Comparison of ENCODE assay signal across 11 cellular contexts in the genomic region with DNA sequence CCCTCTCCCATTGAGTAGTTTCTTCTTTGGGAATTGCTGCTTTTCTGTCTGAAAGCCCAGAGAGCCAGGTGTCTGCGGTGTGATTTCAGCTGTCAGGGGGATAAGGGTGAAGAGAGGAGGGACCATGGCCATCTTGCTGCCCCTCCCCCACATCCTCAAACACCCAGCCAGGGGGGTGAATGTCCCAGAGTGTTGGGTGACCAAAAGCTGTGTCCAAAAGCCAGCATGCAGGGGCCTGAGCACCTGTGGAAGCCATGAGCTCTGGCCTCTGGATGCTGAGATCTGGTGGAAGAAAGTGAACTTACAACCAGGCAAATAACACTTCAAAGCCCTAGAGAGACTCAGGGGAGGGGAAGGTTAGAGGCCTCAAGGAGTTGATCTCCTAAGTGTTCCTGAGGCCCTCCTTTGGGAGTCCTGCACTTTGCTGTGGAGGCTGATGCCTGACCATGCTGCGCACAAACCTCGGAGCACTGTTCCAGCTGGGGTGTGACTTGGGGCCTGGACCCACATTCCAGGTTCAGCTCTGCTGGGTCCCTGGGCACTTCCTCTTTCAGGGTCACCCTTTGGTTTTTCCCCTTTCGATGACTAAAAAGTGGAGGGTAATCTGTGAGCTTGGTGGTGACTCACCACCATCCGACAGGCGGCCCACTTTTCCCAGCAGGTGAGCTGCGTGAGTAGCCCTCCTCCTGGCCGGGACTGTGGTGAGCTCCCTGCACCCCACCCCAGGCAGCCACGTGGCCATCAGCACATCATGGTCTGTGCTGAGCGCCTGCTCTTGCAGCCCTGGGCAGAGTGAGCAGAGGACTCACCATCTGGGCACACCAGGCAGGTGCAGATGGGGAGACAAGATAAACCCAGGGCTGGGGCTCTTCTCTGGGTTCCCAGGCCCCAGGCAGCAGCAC.
DNase-seq lines count a peak whose midpoint lies in the region; ATAC-seq, FAIRE-seq and TF ChIP-seq lines count a peak whose summit lies in the region.
"Had no signal": no experiment of that assay in that cellular context is flagged by ENCODE, and none has a peak within 500 bp of the region (broad histone marks: within the 10 kb centered on the region; RNA-seq: fewer than 3 reads in every experiment).

No MANE protein-coding gene starts in this region.

- SMC1A ChIA-PET in GM12878 (lab: Charles Lee; ENCODE audit: uncharacterized antibody, unreplicated experiment): no interaction called here

- no peaks in the 10 kb centered on the region for H4K20me1 ChIP-seq in GM12878 (ENCODE audit: control insufficient read depth, insufficient read depth)

- H3K4me2 ChIP-seq in GM12878 (ENCODE audit: control insufficient read depth, insufficient read depth): no peak overlapping the region

- intact Hi-C loops in GM12878 (cut with micrococcal nuclease; ENCODE audit: unreplicated experiment): no loop called here

- H3K79me2 ChIP-seq in GM12878 (ENCODE audit: control insufficient read depth, insufficient read depth, low read length): no peaks in the 10 kb centered on the region

- TF ChIP-seq EP300 in GM12878 (IDR thresholded peaks at IDR 0.05; ENCODE audit: borderline replicate concordance in 1 of 2, control insufficient read depth in 1 of 2, low read depth in 2 of 2, low read length in 2 of 2) (no peak), suprapubic skin (IDR thresholded peaks at IDR 0.05) (no peak)

- H3K4me3 ChIP-seq in Jurkat, Clone E6-1 (ENCODE audit: low read length): no peak overlapping the region
- H3K4me3 ChIP-seq in GM12878: no peak overlapping the region
- no peak overlapping the region for H3K4me3 ChIP-seq in suprapubic skin
- H3K4me3 ChIP-seq: right lobe of liver had no signal

- ATAC-seq in GM12878 (peak; percentile 90), HG03460 (IDR thresholded peaks at IDR 0.05; ENCODE audit: unreplicated experiment) (no peak), GM18870 (IDR thresholded peaks at IDR 0.05; ENCODE audit: unreplicated experiment) (no peak)

- WGBS in GM12878 (ENCODE audit: insufficient coverage, insufficient replicate concordance, low lambda C conversion rate, missing lambda C conversion rate): 33% methylated on average over 10 of the region's 10 CpGs
- 77% methylated on average over 10 of the region's 10 CpGs for WGBS in suprapubic skin

- peak; percentile 11; the same call in 1 of the 2 replicates for TF ChIP-seq RAD21 in GM12878 (IDR thresholded peaks at IDR 0.05; ENCODE audit: insufficient read depth, low read depth, low read length)

- no peak for FAIRE-seq in GM12878 (lab: Jason Lieb, UNC)

- H3K27ac ChIP-seq in GM12878 (ENCODE audit: control insufficient read depth, insufficient read depth) (no peak overlapping the region), suprapubic skin (peak overlapping the region; percentile 13)
- H3K27ac ChIP-seq: right lobe of liver had no signal

- H3K27me3 ChIP-seq in GM12878 (replicated peaks in 1 of 2; ENCODE audit: control insufficient read depth in 2 of 2, insufficient read depth in 2 of 2, low read length in 1 of 2) (no peaks in the 10 kb centered on the region), suprapubic skin (no peaks in the 10 kb centered on the region)
- H3K27me3 ChIP-seq: right lobe of liver had no signal

- no peak overlapping the region for H3K9ac ChIP-seq in GM12878 (ENCODE audit: control insufficient read depth, insufficient read depth, low read length)

- H3K36me3 ChIP-seq in GM12878 (ENCODE audit: control insufficient read depth in 2 of 2, insufficient read depth in 2 of 2, low read length in 1 of 2) (no peaks in the 10 kb centered on the region), suprapubic skin (no peaks in the 10 kb centered on the region)
- H3K36me3 ChIP-seq: right lobe of liver had no signal

- in situ Hi-C loops in GM12878 (cut with MboI): no loop called here

- CTCF ChIA-PET in GM12878 (lab: Yijun Ruan, JAX): interaction anchor here (0.7 to 1.3 kb wide), 2 partner anchors 436 to 571 kb away, joined by 3 to 4 read pairs; no protein-coding TSS in a partner anchor

- no peak overlapping the region for H2AFZ ChIP-seq in GM12878 (ENCODE audit: control insufficient read depth, low read depth, low read length)

- no TSS peak for BruUV-seq in GM12878 (replicated peaks; lab: Mats Ljungman, UMichigan)

- TF ChIP-seq CTCF in GM12878 (IDR thresholded peaks at IDR 0.05 in 2 of 3, conservative IDR thresholded peaks at IDR 0.05 in 1 of 3; ENCODE audit: control insufficient read depth in 2 of 3, extremely low read depth in 1 of 3, insufficient read depth in 1 of 3, low read depth in 3 of 3, low read length in 3 of 3): no peak
- no peak for TF ChIP-seq CTCF in suprapubic skin (IDR thresholded peaks at IDR 0.05)

- H3K9me3 ChIP-seq in GM12878 (replicated peaks; ENCODE audit: control insufficient read depth, insufficient read depth, low read length) (no peaks in the 10 kb centered on the region), suprapubic skin (no peaks in the 10 kb centered on the region)
- H3K9me3 ChIP-seq: right lobe of liver had no signal

- H3K4me1 ChIP-seq in GM12878 (ENCODE audit: control insufficient read depth, insufficient read depth, low read length) (peaks cover 13% of the 10 kb centered on the region), suprapubic skin (peaks cover 36% of the 10 kb centered on the region)
- H3K4me1 ChIP-seq: right lobe of liver had no signal

- RAD21 ChIA-PET in GM12878 (lab: Charles Lee; ENCODE audit: unreplicated experiment): interaction anchor here (0.8 to 1.5 kb wide), 2 partner anchors 33 to 50 kb away, joined by 4 read pairs; no protein-coding TSS in a partner anchor

- POLR2A ChIA-PET in GM12878 (lab: Charles Lee): interaction anchor here (1.0 kb wide), 1 partner anchor 54 kb away, joined by 3 read pairs; no protein-coding TSS in a partner anchor

- DNase-seq in activated CD8-positive, alpha-beta memory T cell treated with anti-CD3 and anti-CD28 coated beads for 24 hours: peak; percentile 56
- no peak for DNase-seq in activated CD8-positive, alpha-beta memory T cell treated with anti-CD3 and anti-CD28 coated beads, Interleukin-2, amount 50 U/mL, for 4 hours
- DNase-seq in Jurkat, Clone E6-1 (ENCODE audit: low read depth, low spot score): peak; percentile 7
- DNase-seq in GM12878 (ENCODE audit: low read depth, low spot score) (peak; percentile 25), suprapubic skin (ENCODE audit: low spot score in 2 of 2) (no peak), GOT3 (lab: John Stamatoyannopoulos, UW) (no peak)
- DNase-seq: activated naive CD4-positive, alpha-beta T cell treated with anti-CD3 and anti-CD28 coated beads for 36 hours; NCI-H748 treated with DMSO at 0.1 percent for 48 hours; right lobe of liver had no signal

- TF ChIP-seq POLR2A in GM12878 (IDR thresholded peaks at IDR 0.05; ENCODE audit: low read depth, low read length): no peak
- TF ChIP-seq POLR2A in suprapubic skin (IDR thresholded peaks at IDR 0.05): no peak

TF ChIP-seq in GM12878, 131 proteins besides CTCF, POLR2A, EP300 and RAD21 (continues in another document):
- 0 out of 2 replicates have a peak, but pooled peaks have one; percentile 46 for TF ChIP-seq GATAD2B (conservative IDR thresholded peaks at IDR 0.05; ENCODE audit: low read depth)
- no peak for TF ChIP-seq CBX3 (IDR thresholded peaks at IDR 0.05; ENCODE audit: borderline replicate concordance, low read depth)
- TF ChIP-seq POU2F2 (IDR thresholded peaks at IDR 0.05; ENCODE audit: borderline replicate concordance, low read depth, low read length): no peak
- no peak for TF ChIP-seq RAD51 (IDR thresholded peaks at IDR 0.05)
- TF ChIP-seq ZSCAN29 (IDR thresholded peaks at IDR 0.05): no peak
- TF ChIP-seq KLF5 (IDR thresholded peaks at IDR 0.05; ENCODE audit: partially characterized antibody): no peak
- TF ChIP-seq PML (IDR thresholded peaks at IDR 0.05; ENCODE audit: low read length): no peak
- 0 out of 2 replicates have a peak, but pooled peaks have one; percentile 32 for TF ChIP-seq FOXM1 (IDR thresholded peaks at IDR 0.05; ENCODE audit: low read depth, low read length)
- no peak for TF ChIP-seq POLR2AphosphoS2 (IDR thresholded peaks at IDR 0.05; ENCODE audit: low read depth, low read length)
- TF ChIP-seq BCL11A (IDR thresholded peaks at IDR 0.05; ENCODE audit: low read depth, low read length): no peak
- TF ChIP-seq IRF4 (IDR thresholded peaks at IDR 0.05; ENCODE audit: low read depth, low read length): peak; percentile 63; the same call in 1 of the 2 replicates
- no peak for TF ChIP-seq BCLAF1 (IDR thresholded peaks at IDR 0.05)
- TF ChIP-seq SIN3A (IDR thresholded peaks at IDR 0.05; ENCODE audit: low read depth, low read length): no peak
- no peak for TF ChIP-seq RB1 (IDR thresholded peaks at IDR 0.05; ENCODE audit: borderline replicate concordance)
- TF ChIP-seq SMARCA5 (IDR thresholded peaks at IDR 0.05): no peak
- no peak for TF ChIP-seq NR2C1 (IDR thresholded peaks at IDR 0.05)
- TF ChIP-seq NBN (IDR thresholded peaks at IDR 0.05): no peak
- TF ChIP-seq, protein P1, sequence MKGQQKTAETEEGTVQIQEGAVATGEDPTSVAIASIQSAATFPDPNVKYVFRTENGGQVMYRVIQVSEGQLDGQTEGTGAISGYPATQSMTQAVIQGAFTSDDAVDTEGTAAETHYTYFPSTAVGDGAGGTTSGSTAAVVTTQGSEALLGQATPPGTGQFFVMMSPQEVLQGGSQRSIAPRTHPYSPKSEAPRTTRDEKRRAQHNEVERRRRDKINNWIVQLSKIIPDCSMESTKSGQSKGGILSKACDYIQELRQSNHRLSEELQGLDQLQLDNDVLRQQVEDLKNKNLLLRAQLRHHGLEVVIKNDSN (IDR thresholded peaks at IDR 0.05; ENCODE audit: borderline replicate concordance, extremely low read length, insufficient read depth, low read depth, low read length): peak; percentile 66

Comparison
In these comparisons a context has a peak if more than half of its experiments do, and no peak if none do; other contexts are left out.
1. DNase-seq: peak in activated CD8-positive, alpha-beta memory T cell treated with anti-CD3 and anti-CD28 coated beads for 24 hours (single experiment), Jurkat, Clone E6-1 (single experiment) and GM12878 (single experiment); none in activated CD8-positive, alpha-beta memory T cell treated with anti-CD3 and anti-CD28 coated beads, Interleukin-2, amount 50 U/mL, for 4 hours (single experiment), suprapubic skin (0 of 2) and GOT3 (single experiment).